Comparison of ENCODE assay signal across 33 cellular contexts in the genomic region with DNA sequence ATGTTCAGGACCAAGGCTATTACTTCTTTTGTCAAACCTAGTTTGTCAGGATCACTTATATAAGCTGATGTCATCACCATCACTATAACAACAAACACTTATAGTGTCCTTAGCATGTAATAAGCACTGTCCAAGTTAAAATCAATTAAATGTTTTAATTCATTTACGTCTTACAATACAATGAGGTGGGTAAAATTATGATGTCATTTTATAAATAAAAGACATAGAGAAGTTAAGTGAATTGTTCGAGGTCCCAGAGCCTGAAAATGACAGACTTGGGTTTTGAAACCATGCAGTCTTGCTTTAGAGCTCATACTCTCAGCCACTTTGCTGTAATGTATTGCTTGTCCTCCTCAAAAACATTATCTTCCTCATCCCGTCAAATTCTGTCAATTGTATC. TPM values are rescaled to one million over a fixed set of nuclear protein-coding genes. Genes with fewer than 3 reads are reported as not detected.
"Had no signal": no experiment of that assay in that cellular context is flagged by ENCODE, and none has a peak within 500 bp of the region (broad histone marks: within the 10 kb centered on the region; RNA-seq: fewer than 3 reads in every experiment).

No MANE protein-coding gene starts in this region.

- DNase-seq: activated CD4-positive, alpha-beta memory T cell treated with anti-CD3 and anti-CD28 coated beads for 36 hours; activated CD4-positive, alpha-beta T cell treated with anti-CD3 and anti-CD28 coated beads for 36 hours; activated CD4-positive, alpha-beta T cell treated with anti-CD3 and anti-CD28 coated beads, Interleukin-2, amount 10 ng/mL, durations not matched to agents 24 days and 14 days; activated CD4-positive, CD25-positive, alpha-beta regulatory T cell; activated CD4-positive, CD25-positive, alpha-beta regulatory T cell treated with anti-CD3 and anti-CD28 coated beads, Interleukin-2, amount 50 U/mL, for 72 hours; activated CD8-positive, alpha-beta memory T cell treated with anti-CD3 and anti-CD28 coated beads, Interleukin-2, amount 10 ng/mL, durations not matched to agents 7 days and 5 days; activated CD8-positive, alpha-beta memory T cell treated with anti-CD3 and anti-CD28 coated beads, Interleukin-2, amount 50 U/mL, for 4 hours; activated CD8-positive, alpha-beta T cell treated with anti-CD3 and anti-CD28 coated beads, Interleukin-2, amount 10 ng/mL, durations not matched to agents 7 days and 5 days; activated effector memory CD4-positive, alpha-beta T cell treated with anti-CD3 and anti-CD28 coated beads, Interleukin-2, amount 50 U/mL, for 16 hours; activated naive CD4-positive, alpha-beta T cell treated with anti-CD3 and anti-CD28 coated beads for 36 hours; activated naive CD8-positive, alpha-beta T cell treated with anti-CD3 and anti-CD28 coated beads for 36 hours; activated naive CD8-positive, alpha-beta T cell treated with anti-CD3 and anti-CD28 coated beads, Interleukin-2, amount 50 U/mL, for 24 hours; activated T-cell treated with anti-CD3 and anti-CD28 coated beads, Interleukin-2, amount 50 U/mL, for 1 hour; activated T-cell treated with anti-CD3 and anti-CD28 coated beads, Interleukin-2, amount 50 U/mL, for 48 hours; adrenal gland; amygdala; aorta; body of pancreas; caudate nucleus; cortex of kidney; dermis blood vessel endothelial cell; effector CD4-positive, alpha-beta T cell; effector memory CD8-positive, alpha-beta T cell; erythroblast; foreskin keratinocyte; gastrocnemius medialis; glutamatergic neuron; heart left ventricle had no signal

- H3K27me3 ChIP-seq: adrenal gland, body of pancreas, esophagus muscularis mucosa, foreskin keratinocyte, gastrocnemius medialis, heart left ventricle had no signal

- FAIRE-seq: colon had no signal

- H3K4me3 ChIP-seq: adrenal gland, body of pancreas, esophagus muscularis mucosa, gastrocnemius medialis, heart left ventricle had no signal

- H3K27ac ChIP-seq: adrenal gland, body of pancreas, esophagus muscularis mucosa, foreskin keratinocyte, gastrocnemius medialis, heart left ventricle had no signal

- ATAC-seq: activated CD4-positive, alpha-beta T cell treated with anti-CD3 and anti-CD28 coated beads for 36 hours; activated CD8-positive, alpha-beta memory T cell treated with anti-CD3 and anti-CD28 coated beads, Interleukin-2, amount 10 ng/mL, durations not matched to agents 7 days and 5 days; activated CD8-positive, alpha-beta T cell treated with anti-CD3 and anti-CD28 coated beads, Interleukin-2, amount 10 ng/mL, durations not matched to agents 7 days and 5 days; activated naive CD8-positive, alpha-beta T cell treated with anti-CD3 and anti-CD28 coated beads, Interleukin-2, amount 50 U/mL, for 24 hours; body of pancreas; effector memory CD8-positive, alpha-beta T cell; foreskin keratinocyte; gastrocnemius medialis; heart left ventricle had no signal

- H3K4me1 ChIP-seq: adrenal gland, body of pancreas, foreskin keratinocyte, gastrocnemius medialis, heart left ventricle had no signal

- H3K9me3 ChIP-seq: adrenal gland, body of pancreas, esophagus muscularis mucosa, gastrocnemius medialis, heart left ventricle had no signal

- H3K36me3 ChIP-seq: adrenal gland, esophagus muscularis mucosa, gastrocnemius medialis, heart left ventricle had no signal

RNA-seq across cellular contexts. Expression of a gene that starts 48.3 kb away (rescaled TPM):
- total RNA-seq: activated CD4-positive, alpha-beta memory T cell treated with anti-CD3 and anti-CD28 coated beads for 36 hours; activated CD4-positive, alpha-beta T cell treated with anti-CD3 and anti-CD28 coated beads for 36 hours; activated CD4-positive, alpha-beta T cell treated with anti-CD3 and anti-CD28 coated beads, Interleukin-2, amount 10 ng/mL, durations not matched to agents 24 days and 14 days; activated CD8-positive, alpha-beta memory T cell treated with anti-CD3 and anti-CD28 coated beads for 36 hours; activated CD8-positive, alpha-beta memory T cell treated with anti-CD3 and anti-CD28 coated beads, Interleukin-2, amount 10 ng/mL, durations not matched to agents 7 days and 5 days; activated CD8-positive, alpha-beta T cell treated with anti-CD3 and anti-CD28 coated beads, Interleukin-2, amount 10 ng/mL, durations not matched to agents 7 days and 5 days; activated naive CD4-positive, alpha-beta T cell treated with anti-CD3 and anti-CD28 coated beads for 36 hours; activated naive CD8-positive, alpha-beta T cell treated with anti-CD3 and anti-CD28 coated beads for 36 hours; activated T-helper 2 cell treated with anti-CD3 and anti-CD28 coated beads, Interferon-gamma antibody, Interleukin-2, Interleukin-4, amounts not matched to agents 10 μg/mL and 5 μg/mL and 100 μg/mL, durations not matched to agents 14 hours and 24 hours and 36 hours; adrenal gland; aorta; chondrocyte; dermis blood vessel endothelial cell; foreskin keratinocyte; gastrocnemius medialis; heart left ventricle had no signal
- polyA plus RNA-seq: adrenal gland, aorta, foreskin keratinocyte, heart left ventricle had no signal
